Comparison of ENCODE assay signal across 8 cellular contexts in the genomic region with DNA sequence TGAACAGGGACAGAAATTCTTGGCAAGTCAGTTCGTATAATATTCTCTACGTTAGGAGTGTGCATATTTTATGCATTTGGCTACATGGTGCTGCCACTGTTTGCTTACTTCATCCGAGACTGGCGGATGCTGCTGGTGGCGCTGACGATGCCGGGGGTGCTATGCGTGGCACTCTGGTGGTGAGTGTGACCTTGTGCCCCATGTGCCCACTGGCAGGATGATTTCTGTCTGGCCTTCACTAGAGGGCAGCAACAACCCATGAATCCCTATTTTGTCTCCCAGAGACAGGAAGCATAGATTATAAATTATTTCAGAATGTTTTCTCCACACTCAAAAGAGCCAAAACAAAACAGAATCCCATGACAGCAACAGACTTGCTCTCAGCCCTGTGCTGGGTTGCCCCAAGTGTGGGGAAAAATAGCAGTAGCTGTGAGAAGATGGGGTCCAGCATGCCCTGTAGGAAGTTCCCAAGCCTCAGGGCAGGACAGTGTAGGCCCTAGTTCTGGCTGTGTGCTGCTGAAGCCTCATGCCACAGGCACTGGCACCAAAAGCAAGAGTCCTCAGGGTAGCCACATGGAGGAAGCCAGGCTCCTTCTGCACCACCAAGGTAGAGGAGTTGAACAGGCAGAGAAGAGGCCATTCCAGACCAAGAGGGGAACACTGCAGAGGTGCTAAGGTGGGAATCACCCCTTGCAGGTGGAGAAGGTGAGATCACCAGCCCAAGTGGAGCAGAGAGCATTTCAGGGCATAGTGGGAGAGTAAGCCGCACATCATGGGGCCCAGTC. TPM values are rescaled to one million over a fixed set of nuclear protein-coding genes. Genes with fewer than 3 reads are reported as not detected.
DNase-seq lines count a peak whose midpoint lies in the region; ATAC-seq and TF ChIP-seq lines count a peak whose summit lies in the region.

No MANE protein-coding gene starts in this region.

- H3K36me3 ChIP-seq in heart right ventricle = peaks cover 0 to 14% (median 4%) of the 10 kb centered on the region in 9 donors

- H3K4me3 ChIP-seq in heart right ventricle = no peak overlapping the region
- H3K4me3 ChIP-seq in retinal pigment epithelial cell (ENCODE audit: low read length) = no peak overlapping the region

- TF ChIP-seq CTCF in heart right ventricle (IDR thresholded peaks at IDR 0.05) (peak; percentile 39 to 84 (median 77)), retinal pigment epithelial cell (conservative IDR thresholded peaks at IDR 0.05; ENCODE audit: low read depth, low read length) (peak; percentile 79)

- intact Hi-C loops in heart right ventricle (cut with DNase I) = loop anchor here (1.0 to 10.0 kb wide), 14 partner anchors 25 to 499 kb away; a partner anchor contains a TSS

- DNase-seq in ELR (ENCODE audit: low read depth) (peak; percentile 79), HT-29 (ENCODE audit: low spot score) (peak; percentile 84), heart right ventricle (peak in 1 of 2 donors; percentile 65), retinal pigment epithelial cell (ENCODE audit: low read depth) (no peak), NCI-H128 (lab: John Stamatoyannopoulos, UW; ENCODE audit: unreplicated experiment) (no peak)
- DNase-seq in activated naive CD8-positive, alpha-beta T cell treated with anti-CD3 and anti-CD28 coated beads, Interleukin-2, amount 50 U/mL, for 16 hours (ENCODE audit: low read depth, low spot score) = peak; percentile 24

- peak overlapping the region in 6 of 10 donors; percentile 6 to 95 (median 32) for H3K27ac ChIP-seq in heart right ventricle

- 36 to 42% methylated on average over 9 of the region's 9 CpGs for WGBS in heart right ventricle, 2 donors

- ATAC-seq in SK-N-SH treated with all-trans-retinoic acid at 6 μM for 48 hours (peak; percentile 56), heart right ventricle (peak; percentile 16 to 67 (median 48)), GM18907 (IDR thresholded peaks at IDR 0.05; ENCODE audit: unreplicated experiment) (no peak)

- H3K9me3 ChIP-seq in heart right ventricle = no peaks in the 10 kb centered on the region

- H3K4me1 ChIP-seq in heart right ventricle = peaks cover 18 to 62% (median 55%) of the 10 kb centered on the region in 9 donors

- no peaks in the 10 kb centered on the region for H3K27me3 ChIP-seq in heart right ventricle

TF ChIP-seq in SK-N-SH treated with all-trans-retinoic acid at 6 μM for 48 hours, 23 proteins besides CTCF, POLR2A, EP300 and RAD21:
- TF ChIP-seq ZFP30 (CRISPR knock-in tag; IDR thresholded peaks at IDR 0.05) (no peak), ZNF8 (CRISPR knock-in tag; IDR thresholded peaks at IDR 0.05) (no peak), RARB (CRISPR knock-in tag; IDR thresholded peaks at IDR 0.05) (no peak), ZC3H10 (CRISPR knock-in tag; IDR thresholded peaks at IDR 0.05) (no peak), ISL1 (CRISPR knock-in tag; IDR thresholded peaks at IDR 0.05) (no peak), ARNTL (CRISPR knock-in tag; IDR thresholded peaks at IDR 0.05; ENCODE audit: borderline replicate concordance, low read depth) (no peak), GLIS3 (CRISPR knock-in tag; IDR thresholded peaks at IDR 0.05) (no peak), CSDC2 (CRISPR knock-in tag; IDR thresholded peaks at IDR 0.05) (no peak), SNAI2 (CRISPR knock-in tag; IDR thresholded peaks at IDR 0.05) (no peak)
- TF ChIP-seq, protein P1, sequence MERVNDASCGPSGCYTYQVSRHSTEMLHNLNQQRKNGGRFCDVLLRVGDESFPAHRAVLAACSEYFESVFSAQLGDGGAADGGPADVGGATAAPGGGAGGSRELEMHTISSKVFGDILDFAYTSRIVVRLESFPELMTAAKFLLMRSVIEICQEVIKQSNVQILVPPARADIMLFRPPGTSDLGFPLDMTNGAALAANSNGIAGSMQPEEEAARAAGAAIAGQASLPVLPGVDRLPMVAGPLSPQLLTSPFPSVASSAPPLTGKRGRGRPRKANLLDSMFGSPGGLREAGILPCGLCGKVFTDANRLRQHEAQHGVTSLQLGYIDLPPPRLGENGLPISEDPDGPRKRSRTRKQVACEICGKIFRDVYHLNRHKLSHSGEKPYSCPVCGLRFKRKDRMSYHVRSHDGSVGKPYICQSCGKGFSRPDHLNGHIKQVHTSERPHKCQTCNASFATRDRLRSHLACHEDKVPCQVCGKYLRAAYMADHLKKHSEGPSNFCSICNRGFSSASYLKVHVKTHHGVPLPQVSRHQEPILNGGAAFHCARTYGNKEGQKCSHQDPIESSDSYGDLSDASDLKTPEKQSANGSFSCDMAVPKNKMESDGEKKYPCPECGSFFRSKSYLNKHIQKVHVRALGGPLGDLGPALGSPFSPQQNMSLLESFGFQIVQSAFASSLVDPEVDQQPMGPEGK (CRISPR knock-in tag; IDR thresholded peaks at IDR 0.05; ENCODE audit: borderline replicate concordance) = no peak

RNA-seq across cellular contexts. Expression of a gene that starts 16.0 kb away (rescaled TPM):
- total RNA-seq in HT-29 (2014; rRNA removed; shearing (Covaris generic)) = 6.6 and 11.9 TPM in 2 replicates
- 10 to 100 TPM; 10.3 to 36.8 (median 12.5) TPM for total RNA-seq in heart right ventricle
- 10 to 100 TPM; 21.2 to 21.8 TPM for polyA plus RNA-seq in heart right ventricle

Comparison
In these comparisons a context has a peak if more than half of its experiments do, and no peak if none do; other contexts are left out.
1. DNase-seq: peak in ELR (single experiment), HT-29 (single experiment) and activated naive CD8-positive, alpha-beta T cell treated with anti-CD3 and anti-CD28 coated beads, Interleukin-2, amount 50 U/mL, for 16 hours (single experiment); none in retinal pigment epithelial cell (single experiment) and NCI-H128 (single experiment).